In the genomic region with DNA sequence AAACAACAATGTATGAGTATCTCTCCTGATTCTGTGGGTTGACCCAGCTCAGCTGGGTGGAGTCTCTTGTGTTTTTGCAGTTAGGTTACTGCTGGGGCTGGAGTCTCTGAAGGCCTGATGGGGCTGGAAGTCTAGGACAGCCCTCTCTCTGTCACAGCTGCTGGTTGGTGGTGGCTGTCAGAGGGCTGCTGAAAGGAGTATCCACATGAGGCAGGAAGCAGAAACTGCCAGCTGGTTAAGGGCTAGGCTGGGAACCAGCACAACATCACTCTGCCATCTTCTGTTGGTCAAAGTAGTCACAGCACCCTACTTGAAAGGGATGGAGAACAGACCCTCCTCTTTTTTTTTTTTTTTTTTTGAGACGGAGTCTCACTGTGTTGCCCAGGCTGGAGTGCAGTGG, we compare ENCODE assay signal across 18 cellular contexts. TPM values are rescaled to one million over a fixed set of nuclear protein-coding genes. Genes with fewer than 3 reads are reported as not detected.
A peak's percentile ranks its signal among the peaks of the same experiment; 100 is the strongest.
DNase-seq lines count a peak whose midpoint lies in the region; ATAC-seq, FAIRE-seq and TF ChIP-seq lines count a peak whose summit lies in the region.
"Had no signal": no experiment of that assay in that cellular context is flagged by ENCODE, and none has a peak within 500 bp of the region (broad histone marks: within the 10 kb centered on the region; RNA-seq: fewer than 3 reads in every experiment).

No MANE protein-coding gene starts in this region.

- no peaks in the 10 kb centered on the region for H3K4me1 ChIP-seq in spleen

- DNase-seq in natural killer cell treated with Interleukin-12 subunit alpha and Interleukin-12 subunit beta and Interleukin-15 and Interleukin-18, amount 100 ng/mL, for 72 hours (ENCODE audit: low spot score), result peak; percentile 23
- DNase-seq in natural killer cell (no peak), NB4 (ENCODE audit: low read depth) (peak; percentile 42), WERI-Rb-1 (no peak), spleen (peak; percentile 32), SIG-M5 treated with dmso at 0.1 percent for 504 hours (lab: John Stamatoyannopoulos, UW; ENCODE audit: unreplicated experiment) (no peak), GM12891 (ENCODE audit: insufficient read length, low spot score) (no peak)
- DNase-seq in stimulated activated CD4-positive, alpha-beta T cell treated with anti-CD3 and anti-CD28 coated beads, Interleukin-1b, Interleukin-23, amount 100 ng/mL, for 48 hours, result no peak
- DNase-seq: ACHN; CD4-positive, alpha-beta T cell; GOT3; NCI-H1417 treated with DMSO at 0.1 percent for 48 hours; NCI-H2029 treated with DMSO at 0.1 percent for 48 hours; NK-92 treated with Interleukin-12 subunit alpha and Interleukin-12 subunit beta, amount 100 ng/mL, for 24 hours; T-helper 17 cell had no signal

- no peak overlapping the region for H3K27ac Mint-ChIP-seq in natural killer cell treated with Interleukin-12 subunit alpha and Interleukin-12 subunit beta and Interleukin-15 and Interleukin-18, amount 100 ng/mL, for 72 hours
- no peak overlapping the region for H3K27ac Mint-ChIP-seq in natural killer cell
- H3K27ac Mint-ChIP-seq: B cell; CD4-positive, alpha-beta T cell; T-helper 17 cell had no signal

- FAIRE-seq in GM12891 (lab: Jason Lieb, UNC), result no peak
- FAIRE-seq: K562 had no signal

- no peaks in the 10 kb centered on the region for H3K4me1 Mint-ChIP-seq in natural killer cell treated with Interleukin-12 subunit alpha and Interleukin-12 subunit beta and Interleukin-15 and Interleukin-18, amount 100 ng/mL, for 72 hours (ENCODE audit: low read depth in 2 of 2)
- H3K4me1 Mint-ChIP-seq in natural killer cell, result no peaks in the 10 kb centered on the region
- H3K4me1 Mint-ChIP-seq: B cell, T-helper 17 cell had no signal

- TF ChIP-seq POLR2A in NB4 (IDR thresholded peaks at IDR 0.05; ENCODE audit: extremely low read depth, insufficient read length) (no peak), spleen (IDR thresholded peaks at IDR 0.05) (no peak), GM12891 (IDR thresholded peaks at IDR 0.05; ENCODE audit: low read depth, low read length) (no peak)

- H3K36me3 Mint-ChIP-seq in natural killer cell treated with Interleukin-12 subunit alpha and Interleukin-12 subunit beta and Interleukin-15 and Interleukin-18, amount 100 ng/mL, for 72 hours, result no peaks in the 10 kb centered on the region
- no peaks in the 10 kb centered on the region for H3K36me3 Mint-ChIP-seq in natural killer cell

- H3K4me3 ChIP-seq in NB4 (ENCODE audit: low read depth, low read length) (no peak overlapping the region), WERI-Rb-1 (ENCODE audit: low read depth, low read length) (no peak overlapping the region), spleen (no peak overlapping the region)
- H3K4me3 ChIP-seq: K562 had no signal

- intact Hi-C loops in natural killer cell (cut with micrococcal nuclease) (no loop called here), spleen (cut with DNase I; ENCODE audit: low total_unique reads) (no loop called here)

- ATAC-seq in natural killer cell treated with Interleukin-12 subunit alpha and Interleukin-12 subunit beta and Interleukin-15 and Interleukin-18, amount 100 ng/mL, for 72 hours, result no peak
- ATAC-seq in natural killer cell, result no peak
- ATAC-seq: K562, SK-N-SH treated with all-trans-retinoic acid at 6 μM for 48 hours, T-helper 17 cell had no signal

- TF ChIP-seq CTCF in natural killer cell (IDR thresholded peaks at IDR 0.05), result no peak
- no peak for TF ChIP-seq CTCF in NB4 (IDR thresholded peaks at IDR 0.05; ENCODE audit: low read depth, low read length)
- peak; percentile 5; the same call in 1 of the 2 replicates for TF ChIP-seq CTCF in WERI-Rb-1 (IDR thresholded peaks at IDR 0.05; ENCODE audit: low read depth, low read length)
- no peak for TF ChIP-seq CTCF in spleen (IDR thresholded peaks at IDR 0.05 in 8 of 11, conservative IDR thresholded peaks at IDR 0.05 in 3 of 11)

- no peaks in the 10 kb centered on the region for H3K27me3 Mint-ChIP-seq in natural killer cell treated with Interleukin-12 subunit alpha and Interleukin-12 subunit beta and Interleukin-15 and Interleukin-18, amount 100 ng/mL, for 72 hours
- H3K27me3 Mint-ChIP-seq in natural killer cell (ENCODE audit: low read depth in 2 of 2), result no peaks in the 10 kb centered on the region
- H3K27me3 Mint-ChIP-seq: B cell; CD4-positive, alpha-beta T cell; T-helper 17 cell had no signal

- H3K9me3 ChIP-seq in WERI-Rb-1 (ENCODE audit: severe bottlenecking) (peaks cover 10% of the 10 kb centered on the region), spleen (peaks cover 0 to 10% (median 6%) of the 10 kb centered on the region in 8 donors)

- H3K27ac ChIP-seq in WERI-Rb-1, result no peak overlapping the region
- H3K27ac ChIP-seq in spleen, result no peak overlapping the region

- 67 to 100% (median 96%) methylated on average over 1 of the region's 1 CpG; no CpG with 5 or more reads in 1 of the 5 donors for WGBS in spleen, 5 donors

- H3K27me3 ChIP-seq in WERI-Rb-1 (ENCODE audit: insufficient read depth, low read depth, severe bottlenecking), result no peaks in the 10 kb centered on the region
- H3K27me3 ChIP-seq in spleen (replicated peaks in 1 of 7), result no peaks in the 10 kb centered on the region

- H3K4me3 Mint-ChIP-seq in natural killer cell treated with Interleukin-12 subunit alpha and Interleukin-12 subunit beta and Interleukin-15 and Interleukin-18, amount 100 ng/mL, for 72 hours, result no peak overlapping the region
- H3K4me3 Mint-ChIP-seq in natural killer cell, result no peak overlapping the region
- H3K4me3 Mint-ChIP-seq: B cell; CD4-positive, alpha-beta T cell; T-helper 17 cell had no signal

- no peaks in the 10 kb centered on the region for H3K36me3 ChIP-seq in WERI-Rb-1
- no peaks in the 10 kb centered on the region for H3K36me3 ChIP-seq in spleen

- H3K9me3 Mint-ChIP-seq in natural killer cell treated with Interleukin-12 subunit alpha and Interleukin-12 subunit beta and Interleukin-15 and Interleukin-18, amount 100 ng/mL, for 72 hours, result peaks cover 3% of the 10 kb centered on the region
- peaks cover 0 to 3% of the 10 kb centered on the region in 2 donors for H3K9me3 Mint-ChIP-seq in natural killer cell

TF ChIP-seq in GM12891, 5 proteins besides CTCF, POLR2A, EP300 and RAD21:
- no peak for TF ChIP-seq POU2F2 (IDR thresholded peaks at IDR 0.05; ENCODE audit: low read depth, low read length)
- TF ChIP-seq SPI1 (IDR thresholded peaks at IDR 0.05; ENCODE audit: low read depth, low read length), result no peak
- TF ChIP-seq POLR2AphosphoS5 (IDR thresholded peaks at IDR 0.05; ENCODE audit: low read depth, low read length), result no peak
- TF ChIP-seq PAX5 (IDR thresholded peaks at IDR 0.05; ENCODE audit: insufficient read depth, low read length, severe bottlenecking), result no peak
- no peak for TF ChIP-seq TAF1 (IDR thresholded peaks at IDR 0.05; ENCODE audit: low read depth, low read length)

RNA-seq across cellular contexts. Expression of a gene that starts 10.0 kb away (rescaled TPM):
- total RNA-seq in natural killer cell treated with Interleukin-12 subunit alpha and Interleukin-12 subunit beta and Interleukin-15 and Interleukin-18, amount 100 ng/mL, for 72 hours, result under 1 TPM in 1 of 2 donors, not detected in 1; 0.19 TPM
- total RNA-seq in natural killer cell (1 to 10 TPM; 2.2 to 6.6 (median 3.9) TPM), spleen (1 to 10 TPM in 6 of 7 donors, under 1 TPM in 1; 0.66 to 1.9 (median 1.3) TPM)
- polyA plus RNA-seq in spleen, result 1 to 10 TPM in 1 of 3 donors, under 1 TPM in 2; 0.67 to 2.8 (median 0.86) TPM
- 0.18 TPM for polyA plus RNA-seq in GM12891 (2012; ENCODE audit: low read depth, missing spikeins)

RNA-seq across cellular contexts. Expression of a gene that starts 30.0 kb away (rescaled TPM):
- 1,000 to 10,000 TPM in 1 of 2 donors, 100 to 1,000 TPM in 1; 874 to 1,112 TPM for total RNA-seq in natural killer cell treated with Interleukin-12 subunit alpha and Interleukin-12 subunit beta and Interleukin-15 and Interleukin-18, amount 100 ng/mL, for 72 hours
- total RNA-seq in natural killer cell (1,000 to 10,000 TPM in 2 of 3 donors, 100 to 1,000 TPM in 1; 916 to 1,058 (median 1,045) TPM), spleen (1,000 to 10,000 TPM; 1,033 to 2,189 (median 1,131) TPM)
- polyA plus RNA-seq in spleen, result 1,000 to 10,000 TPM; 3,993 to 4,934 (median 4,074) TPM
- 4,277 TPM for polyA plus RNA-seq in GM12891 (2012; ENCODE audit: low read depth, missing spikeins)

Comparison
In these comparisons a context has a peak if more than half of its experiments do, and no peak if none do; other contexts are left out.
1. DNase-seq: peak in natural killer cell treated with Interleukin-12 subunit alpha and Interleukin-12 subunit beta and Interleukin-15 and Interleukin-18, amount 100 ng/mL, for 72 hours (single experiment), NB4 (single experiment) and spleen (single experiment); none in natural killer cell (single experiment), WERI-Rb-1 (single experiment), stimulated activated CD4-positive, alpha-beta T cell treated with anti-CD3 and anti-CD28 coated beads, Interleukin-1b, Interleukin-23, amount 100 ng/mL, for 48 hours (single experiment), SIG-M5 treated with dmso at 0.1 percent for 504 hours (single experiment) and GM12891 (single experiment).